ENCODE assay signal across 24 cellular contexts in genomic region chr1:167532375-167532774, GRCh38. TPM values are rescaled to one million over a fixed set of nuclear protein-coding genes. Genes with fewer than 3 reads are reported as not detected.
DNase-seq lines count a peak whose midpoint lies in the region; ATAC-seq and TF ChIP-seq lines count a peak whose summit lies in the region.
"Had no signal": no experiment of that assay in that cellular context is flagged by ENCODE, and none has a peak within 500 bp of the region (broad histone marks: within the 10 kb centered on the region; RNA-seq: fewer than 3 reads in every experiment).

No MANE protein-coding gene starts in this region.

- peak overlapping the region in 1 of 7 donors; percentile 30 for H3K27ac Mint-ChIP-seq in CD14-positive monocyte
- H3K27ac Mint-ChIP-seq: CD8-positive, alpha-beta memory T cell had no signal

- TF ChIP-seq POLR2A in uterus (IDR thresholded peaks at IDR 0.05), result no peak

- H3K9me3 ChIP-seq in DND-41 (ENCODE audit: insufficient read depth, low read length, severe bottlenecking) (no peaks in the 10 kb centered on the region), uterus (no peaks in the 10 kb centered on the region)
- H3K9me3 ChIP-seq: MG63 had no signal

- H3K4me3 Mint-ChIP-seq in CD14-positive monocyte, result no peak overlapping the region
- H3K4me3 Mint-ChIP-seq: CD8-positive, alpha-beta memory T cell had no signal

- no peaks in the 10 kb centered on the region for H3K79me2 ChIP-seq in DND-41 (ENCODE audit: insufficient read depth, low read length)

- H3K27me3 ChIP-seq in DND-41 (ENCODE audit: insufficient read depth, low read length, poor library complexity), result no peaks in the 10 kb centered on the region
- H3K27me3 ChIP-seq in uterus, result no peaks in the 10 kb centered on the region

- H2AFZ ChIP-seq in DND-41 (ENCODE audit: low read depth, low read length), result no peak overlapping the region

- H3K9ac ChIP-seq in DND-41 (ENCODE audit: low read depth, low read length), result no peak overlapping the region

- no peak overlapping the region for H3K4me2 ChIP-seq in DND-41 (ENCODE audit: insufficient read depth, low read length)

- no peak for ATAC-seq in DND-41 (ENCODE audit: insufficient read depth, low read depth)
- peak; percentile 66 for ATAC-seq in left lobe of liver

- intact Hi-C loops in CD14-positive monocyte (cut with micrococcal nuclease) (loop anchor here (5.0 to 10.0 kb wide), 8 partner anchors 78 to 468 kb away; no protein-coding TSS in a partner anchor), uterus (cut with DNase I; ENCODE audit: low total_unique reads) (loop anchor here (10.0 kb wide), 1 partner anchor 468 kb away; no protein-coding TSS in a partner anchor)

- H3K4me1 ChIP-seq in DND-41 (ENCODE audit: insufficient read depth, low read length) (peaks cover 14% of the 10 kb centered on the region), uterus (no peaks in the 10 kb centered on the region)

- no peaks in the 10 kb centered on the region for H3K36me3 ChIP-seq in DND-41 (ENCODE audit: insufficient read depth, low read length)
- H3K36me3 ChIP-seq in uterus, result no peaks in the 10 kb centered on the region
- H3K36me3 ChIP-seq: MG63 had no signal

- H3K4me3 ChIP-seq in DND-41 (ENCODE audit: low read depth in 1 of 2, low read length in 2 of 2) (no peak overlapping the region), uterus (no peak overlapping the region)
- H3K4me3 ChIP-seq: K562, MG63 had no signal

- TF ChIP-seq CTCF in DND-41 (IDR thresholded peaks at IDR 0.05; ENCODE audit: borderline replicate concordance, extremely low read depth, low read length, poor library complexity, severe bottlenecking), result no peak
- no peak for TF ChIP-seq CTCF in CD14-positive monocyte (IDR thresholded peaks at IDR 0.05)
- TF ChIP-seq CTCF in uterus (IDR thresholded peaks at IDR 0.05), result no peak

- no peak for DNase-seq in DND-41
- peak; percentile 17 for DNase-seq in amniotic epithelial cell (ENCODE audit: low read depth)
- DNase-seq in left lobe of liver (ENCODE audit: low spot score), result no peak
- peak; percentile 19 for DNase-seq in renal cortical epithelial cell (ENCODE audit: low read depth)
- no peak for DNase-seq in DMS79 (lab: John Stamatoyannopoulos, UW)
- no peak for DNase-seq in amniotic stem cell (lab: John Stamatoyannopoulos, UW)
- DNase-seq in CD14-positive monocyte (ENCODE audit: low spot score), result no peak
- no peak for DNase-seq in uterus
- DNase-seq: AML-193; C1 segment of cervical spinal cord; CD8-positive, alpha-beta memory T cell; DMS53; MG63; NCI-H1417; NCI-H1694 treated with DMSO at 0.1 percent for 48 hours; NCI-H2081 treated with DMSO at 0.1 percent for 48 hours; NCI-H446; NCI-H526 treated with DMSO at 0.1 percent for 48 hours; OCI-M1; Right ventricle myocardium superior had no signal

- H3K36me3 Mint-ChIP-seq in CD14-positive monocyte, result peaks cover 0 to 4% of the 10 kb centered on the region in 2 donors

- peaks cover 9% of the 10 kb centered on the region for H3K4me1 Mint-ChIP-seq in CD14-positive monocyte
- H3K4me1 Mint-ChIP-seq: CD8-positive, alpha-beta memory T cell had no signal

- 0 out of 2 replicates have a peak overlapping the region, but pooled peaks have one; percentile 7 for H3K27ac ChIP-seq in DND-41 (ENCODE audit: low read length)
- H3K27ac ChIP-seq in uterus, result no peak overlapping the region

- peaks cover 0 to 2% (median 1%) of the 10 kb centered on the region in 3 donors for H3K27me3 Mint-ChIP-seq in CD14-positive monocyte (ENCODE audit: low read depth in 3 of 3)
- H3K27me3 Mint-ChIP-seq: CD8-positive, alpha-beta memory T cell had no signal

- H3K9me3 Mint-ChIP-seq in CD14-positive monocyte, result peaks cover 0 to 7% (median 0%) of the 10 kb centered on the region in 7 donors
- H3K9me3 Mint-ChIP-seq: CD8-positive, alpha-beta memory T cell had no signal

- H4K20me1 ChIP-seq in DND-41 (ENCODE audit: insufficient read depth, low read length), result no peaks in the 10 kb centered on the region

RNA-seq across cellular contexts. Expression of gene CD247, which starts 14.0 kb away (rescaled TPM):
- total RNA-seq in left lobe of liver, result 0.65 TPM
- not detected in 2 replicates for total RNA-seq in renal cortical epithelial cell
- 1 to 10 TPM; 1.6 to 1.8 TPM for polyA plus RNA-seq in CD14-positive monocyte
- 1 to 10 TPM in 2 of 4 donors, not detected in 2; 1.6 to 3.3 TPM for total RNA-seq in uterus
- total RNA-seq: A172, LHCN-M2 had no signal
- polyA plus RNA-seq: AG04450 had no signal

RNA-seq across cellular contexts. Expression of gene CREG1, which starts 21.2 kb away (rescaled TPM):
- 89.7 TPM for total RNA-seq in left lobe of liver
- 31.8 and 70.4 TPM in 2 replicates for total RNA-seq in renal cortical epithelial cell
- polyA plus RNA-seq in CD14-positive monocyte, result 100 to 1,000 TPM; 248 to 309 TPM
- total RNA-seq in uterus, result 100 to 1,000 TPM in 2 of 4 donors, 10 to 100 TPM in 2; 72.7 to 161 (median 91.0) TPM

Comparison
In these comparisons a context has a peak if more than half of its experiments do, and no peak if none do; other contexts are left out.
1. DNase-seq: peak in amniotic epithelial cell (single experiment) and renal cortical epithelial cell (single experiment); none in DND-41 (single experiment), left lobe of liver (single experiment), DMS79 (single experiment), amniotic stem cell (single experiment), CD14-positive monocyte (single experiment) and uterus (0 of 2).